1 cellular context compared by ENCODE assay signal in genomic region chr6:111845441-111845871, GRCh38.
TF ChIP-seq lines count a peak whose summit lies in the region.

No MANE protein-coding gene starts in this region.

TF ChIP-seq in H1, 55 proteins besides CTCF, POLR2A, EP300 and RAD21 (continued from another document):
- TF ChIP-seq CHD1 (IDR thresholded peaks at IDR 0.05; ENCODE audit: low read depth, low read length) (no peak), PHF8 (conservative IDR thresholded peaks at IDR 0.05; ENCODE audit: low read depth, low read length) (no peak), POU5F1 (IDR thresholded peaks at IDR 0.05; ENCODE audit: low read depth, low read length) (no peak), CREB1 (IDR thresholded peaks at IDR 0.05) (no peak), TCF12 (IDR thresholded peaks at IDR 0.05; ENCODE audit: low read depth, low read length) (no peak), NRF1 (IDR thresholded peaks at IDR 0.05; ENCODE audit: low read depth, low read length) (no peak)
